ENCODE assay signal across 23 cellular contexts in genomic region chr13:106424805-106425204, GRCh38.
"Had no signal": no experiment of that assay in that cellular context is flagged by ENCODE, and none has a peak within 500 bp of the region (broad histone marks: within the 10 kb centered on the region; RNA-seq: fewer than 3 reads in every experiment).

No MANE protein-coding gene starts in this region.

- H3K9me3 ChIP-seq: esophagus squamous epithelium, heart right ventricle, left lung, right atrium auricular region, sigmoid colon, stomach, thyroid gland had no signal

- H3K79me2 ChIP-seq: parathyroid adenoma had no signal

- DNase-seq: dermis blood vessel endothelial cell; effector memory CD4-positive, alpha-beta T cell; erythroblast; esophagus squamous epithelium; foreskin melanocyte; glutamatergic neuron; heart right ventricle; hippocampal formation; left cardiac atrium; left lung; mesenchymal stem cell; natural killer cell; occipital lobe; sigmoid colon; stimulated activated CD4-positive, alpha-beta T cell treated with anti-CD3 and anti-CD28 coated beads, Interleukin-2, amount 100 ng/mL, for 24 hours; stimulated activated CD4-positive, alpha-beta T cell treated with anti-CD3 and anti-CD28 coated beads, Interleukin-4, amount 100 ng/mL, for 24 hours; stimulated activated naive CD4-positive, alpha-beta T cell treated with Interleukin-2 at 50 U/mL for 16 hours; stomach; thyroid gland had no signal

- H2AFZ ChIP-seq: parathyroid adenoma had no signal

- H3K27ac ChIP-seq: coronary artery, esophagus squamous epithelium, heart right ventricle, left lung, parathyroid adenoma, right atrium auricular region, sigmoid colon, stomach, thyroid gland had no signal

- ATAC-seq: heart right ventricle; left cardiac atrium; left lung; natural killer cell; stimulated activated effector memory CD8-positive, alpha-beta T cell treated with anti-CD3 and anti-CD28 coated beads, Interleukin-12 subunit alpha, Interleukin-12 subunit beta, amount 100 ng/mL, for 72 hours had no signal

- H3K4me1 ChIP-seq: esophagus squamous epithelium, heart right ventricle, left lung, parathyroid adenoma, right atrium auricular region, sigmoid colon, stomach, thyroid gland had no signal

- H3K4me3 ChIP-seq: coronary artery, esophagus squamous epithelium, heart right ventricle, left lung, right atrium auricular region, sigmoid colon, stomach, thyroid gland had no signal

- H3K36me3 ChIP-seq: esophagus squamous epithelium, heart right ventricle, left lung, right atrium auricular region, sigmoid colon, stomach, thyroid gland had no signal

- H3K9ac ChIP-seq: parathyroid adenoma had no signal

- H3K27me3 ChIP-seq: esophagus squamous epithelium, heart right ventricle, left lung, right atrium auricular region, sigmoid colon, stomach, thyroid gland had no signal
